1 cellular context compared by ENCODE assay signal in genomic region chr3:52614689-52615088, GRCh38.
TF ChIP-seq lines count a peak whose summit lies in the region.

No MANE protein-coding gene starts in this region.

TF ChIP-seq in HCT116, 20 proteins besides CTCF, POLR2A, EP300 and RAD21 (continued from another document):
- TF ChIP-seq REST (IDR thresholded peaks at IDR 0.05; ENCODE audit: low read depth) (no peak), SRF (IDR thresholded peaks at IDR 0.05; ENCODE audit: low read depth) (no peak), MAX (IDR thresholded peaks at IDR 0.05) (no peak), TCF7L2 (IDR thresholded peaks at IDR 0.05; ENCODE audit: borderline replicate concordance, extremely low read depth, insufficient read depth, insufficient read length) (no peak), ZNF274 (IDR thresholded peaks at IDR 0.05; ENCODE audit: low read depth, low read length) (no peak), ZFX (IDR thresholded peaks at IDR 0.05) (no peak)
